ENCODE assay signal across 1 cellular context in genomic region chr5:125719681-125720676, GRCh38.
TF ChIP-seq lines count a peak whose summit lies in the region.

No MANE protein-coding gene starts in this region.

TF ChIP-seq in HepG2, 621 proteins besides CTCF, POLR2A, EP300 and RAD21 (continued from another document and continues in another):
- TF ChIP-seq, protein P1, sequence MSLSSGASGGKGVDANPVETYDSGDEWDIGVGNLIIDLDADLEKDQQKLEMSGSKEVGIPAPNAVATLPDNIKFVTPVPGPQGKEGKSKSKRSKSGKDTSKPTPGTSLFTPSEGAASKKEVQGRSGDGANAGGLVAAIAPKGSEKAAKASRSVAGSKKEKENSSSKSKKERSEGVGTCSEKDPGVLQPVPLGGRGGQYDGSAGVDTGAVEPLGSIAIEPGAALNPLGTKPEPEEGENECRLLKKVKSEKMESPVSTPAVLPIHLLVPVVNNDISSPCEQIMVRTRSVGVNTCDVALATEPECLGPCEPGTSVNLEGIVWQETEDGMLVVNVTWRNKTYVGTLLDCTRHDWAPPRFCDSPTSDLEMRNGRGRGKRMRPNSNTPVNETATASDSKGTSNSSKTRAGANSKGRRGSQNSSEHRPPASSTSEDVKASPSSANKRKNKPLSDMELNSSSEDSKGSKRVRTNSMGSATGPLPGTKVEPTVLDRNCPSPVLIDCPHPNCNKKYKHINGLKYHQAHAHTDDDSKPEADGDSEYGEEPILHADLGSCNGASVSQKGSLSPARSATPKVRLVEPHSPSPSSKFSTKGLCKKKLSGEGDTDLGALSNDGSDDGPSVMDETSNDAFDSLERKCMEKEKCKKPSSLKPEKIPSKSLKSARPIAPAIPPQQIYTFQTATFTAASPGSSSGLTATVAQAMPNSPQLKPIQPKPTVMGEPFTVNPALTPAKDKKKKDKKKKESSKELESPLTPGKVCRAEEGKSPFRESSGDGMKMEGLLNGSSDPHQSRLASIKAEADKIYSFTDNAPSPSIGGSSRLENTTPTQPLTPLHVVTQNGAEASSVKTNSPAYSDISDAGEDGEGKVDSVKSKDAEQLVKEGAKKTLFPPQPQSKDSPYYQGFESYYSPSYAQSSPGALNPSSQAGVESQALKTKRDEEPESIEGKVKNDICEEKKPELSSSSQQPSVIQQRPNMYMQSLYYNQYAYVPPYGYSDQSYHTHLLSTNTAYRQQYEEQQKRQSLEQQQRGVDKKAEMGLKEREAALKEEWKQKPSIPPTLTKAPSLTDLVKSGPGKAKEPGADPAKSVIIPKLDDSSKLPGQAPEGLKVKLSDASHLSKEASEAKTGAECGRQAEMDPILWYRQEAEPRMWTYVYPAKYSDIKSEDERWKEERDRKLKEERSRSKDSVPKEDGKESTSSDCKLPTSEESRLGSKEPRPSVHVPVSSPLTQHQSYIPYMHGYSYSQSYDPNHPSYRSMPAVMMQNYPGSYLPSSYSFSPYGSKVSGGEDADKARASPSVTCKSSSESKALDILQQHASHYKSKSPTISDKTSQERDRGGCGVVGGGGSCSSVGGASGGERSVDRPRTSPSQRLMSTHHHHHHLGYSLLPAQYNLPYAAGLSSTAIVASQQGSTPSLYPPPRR (CRISPR knock-in tag; IDR thresholded peaks at IDR 0.05; ENCODE audit: borderline replicate concordance): peak; percentile 69; the same call in 1 of the 2 replicates
- TF ChIP-seq ZNF251 (CRISPR knock-in tag; IDR thresholded peaks at IDR 0.05) (no peak), ZNF672 (CRISPR knock-in tag; IDR thresholded peaks at IDR 0.05) (no peak), GPBP1L1 (CRISPR knock-in tag; IDR thresholded peaks at IDR 0.05) (no peak), DNMT3B (CRISPR knock-in tag; conservative IDR thresholded peaks at IDR 0.05) (no peak), ZNF3 (CRISPR knock-in tag; IDR thresholded peaks at IDR 0.05) (no peak), ZNF691 (CRISPR knock-in tag; IDR thresholded peaks at IDR 0.05; ENCODE audit: borderline replicate concordance, low read depth) (no peak), ISL2 (CRISPR knock-in tag; IDR thresholded peaks at IDR 0.05) (peak; percentile 80), MED1 (CRISPR knock-in tag; IDR thresholded peaks at IDR 0.05) (peak; percentile 71), NFIC (IDR thresholded peaks at IDR 0.05; ENCODE audit: low read length) (peak; percentile 46; the same call in 1 of the 2 replicates), TSC22D2 (CRISPR knock-in tag; IDR thresholded peaks at IDR 0.05; ENCODE audit: borderline replicate concordance) (no peak), SP1 (IDR thresholded peaks at IDR 0.05) (no peak), SP1 (CRISPR knock-in tag; IDR thresholded peaks at IDR 0.05) (no peak), ZBTB25 (CRISPR knock-in tag; IDR thresholded peaks at IDR 0.05) (no peak), RARA (CRISPR knock-in tag; IDR thresholded peaks at IDR 0.05) (peak; percentile 51), ZNF614 (CRISPR knock-in tag; IDR thresholded peaks at IDR 0.05; ENCODE audit: borderline replicate concordance) (no peak; the same call in 1 of the 2 replicates), MEF2D (CRISPR knock-in tag; IDR thresholded peaks at IDR 0.05) (peak; percentile 49; the same call in 1 of the 2 replicates), USF2 (IDR thresholded peaks at IDR 0.05; ENCODE audit: low read depth, low read length) (no peak; the same call in 1 of the 2 replicates), USF2 (CRISPR knock-in tag; IDR thresholded peaks at IDR 0.05; ENCODE audit: borderline replicate concordance) (peak; percentile 68; the same call in 1 of the 2 replicates), ZBTB44 (CRISPR knock-in tag; IDR thresholded peaks at IDR 0.05) (no peak), TIGD3 (CRISPR knock-in tag; IDR thresholded peaks at IDR 0.05; ENCODE audit: borderline replicate concordance) (no peak), ZNF296 (CRISPR knock-in tag; conservative IDR thresholded peaks at IDR 0.05) (no peak), TGIF2 (CRISPR knock-in tag; IDR thresholded peaks at IDR 0.05) (no peak), HNRNPL (IDR thresholded peaks at IDR 0.05; ENCODE audit: low read depth, low read length) (no peak), ZSCAN22 (CRISPR knock-in tag; IDR thresholded peaks at IDR 0.05) (no peak), FOXM1 (CRISPR knock-in tag; IDR thresholded peaks at IDR 0.05) (no peak), TBX2 (CRISPR knock-in tag; IDR thresholded peaks at IDR 0.05; ENCODE audit: borderline replicate concordance) (peak; percentile 30; the same call in 1 of the 2 replicates), MLX (CRISPR knock-in tag; IDR thresholded peaks at IDR 0.05) (0 out of 2 replicates have a peak, but pooled peaks have one; percentile 34), EEA1 (CRISPR knock-in tag; IDR thresholded peaks at IDR 0.05; ENCODE audit: borderline replicate concordance) (no peak), ZXDC (CRISPR knock-in tag; IDR thresholded peaks at IDR 0.05) (no peak), NR3C1 (CRISPR knock-in tag; IDR thresholded peaks at IDR 0.05) (no peak), FIP1L1 (IDR thresholded peaks at IDR 0.05; ENCODE audit: borderline replicate concordance, insufficient read depth, low read depth, low read length) (no peak), PLRG1 (conservative IDR thresholded peaks at IDR 0.05) (no peak), TRAFD1 (CRISPR knock-in tag; IDR thresholded peaks at IDR 0.05; ENCODE audit: borderline replicate concordance) (no peak), TBX3 (IDR thresholded peaks at IDR 0.05; ENCODE audit: borderline replicate concordance) (0 out of 2 replicates have a peak, but pooled peaks have one; percentile 33)
- TF ChIP-seq, protein P2, sequence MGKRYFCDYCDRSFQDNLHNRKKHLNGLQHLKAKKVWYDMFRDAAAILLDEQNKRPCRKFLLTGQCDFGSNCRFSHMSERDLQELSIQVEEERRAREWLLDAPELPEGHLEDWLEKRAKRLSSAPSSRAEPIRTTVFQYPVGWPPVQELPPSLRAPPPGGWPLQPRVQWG (CRISPR knock-in tag; IDR thresholded peaks at IDR 0.05; ENCODE audit: borderline replicate concordance, low read depth): no peak
- TF ChIP-seq, protein P3, sequence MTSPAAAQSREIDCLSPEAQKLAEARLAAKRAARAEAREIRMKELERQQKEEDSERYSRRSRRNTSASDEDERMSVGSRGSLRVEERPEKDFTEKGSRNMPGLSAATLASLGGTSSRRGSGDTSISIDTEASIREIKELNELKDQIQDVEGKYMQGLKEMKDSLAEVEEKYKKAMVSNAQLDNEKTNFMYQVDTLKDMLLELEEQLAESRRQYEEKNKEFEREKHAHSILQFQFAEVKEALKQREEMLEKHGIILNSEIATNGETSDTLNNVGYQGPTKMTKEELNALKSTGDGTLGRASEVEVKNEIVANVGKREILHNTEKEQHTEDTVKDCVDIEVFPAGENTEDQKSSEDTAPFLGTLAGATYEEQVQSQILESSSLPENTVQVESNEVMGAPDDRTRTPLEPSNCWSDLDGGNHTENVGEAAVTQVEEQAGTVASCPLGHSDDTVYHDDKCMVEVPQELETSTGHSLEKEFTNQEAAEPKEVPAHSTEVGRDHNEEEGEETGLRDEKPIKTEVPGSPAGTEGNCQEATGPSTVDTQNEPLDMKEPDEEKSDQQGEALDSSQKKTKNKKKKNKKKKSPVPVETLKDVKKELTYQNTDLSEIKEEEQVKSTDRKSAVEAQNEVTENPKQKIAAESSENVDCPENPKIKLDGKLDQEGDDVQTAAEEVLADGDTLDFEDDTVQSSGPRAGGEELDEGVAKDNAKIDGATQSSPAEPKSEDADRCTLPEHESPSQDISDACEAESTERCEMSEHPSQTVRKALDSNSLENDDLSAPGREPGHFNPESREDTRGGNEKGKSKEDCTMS (CRISPR knock-in tag; conservative IDR thresholded peaks at IDR 0.05): no peak
